Comparison of ENCODE assay signal across 1 cellular context in the genomic region with DNA sequence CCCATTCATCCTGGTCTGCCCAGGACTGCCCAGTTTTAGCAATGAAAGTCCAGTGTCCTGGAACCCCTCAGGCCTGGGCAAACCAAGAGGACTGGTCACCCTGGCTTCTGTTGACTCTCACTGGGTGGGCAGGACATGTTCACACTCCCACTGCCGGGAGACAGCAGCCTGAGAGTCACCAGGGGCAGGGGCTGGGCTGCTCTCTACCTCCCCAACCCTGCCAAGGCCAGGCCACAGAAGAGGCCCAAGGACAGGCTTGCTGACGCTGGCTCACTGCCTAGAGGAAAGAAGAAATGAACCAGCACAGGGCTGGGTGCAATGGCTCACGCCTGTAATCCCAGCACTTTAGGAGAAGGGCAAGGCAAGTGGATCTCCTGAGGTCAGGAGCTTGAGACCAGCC.
TF ChIP-seq lines count a peak whose summit lies in the region.

No MANE protein-coding gene starts in this region.

TF ChIP-seq in HepG2, 621 proteins besides CTCF, POLR2A, EP300 and RAD21 (continued from another document and continues in another):
- TF ChIP-seq, protein P1, sequence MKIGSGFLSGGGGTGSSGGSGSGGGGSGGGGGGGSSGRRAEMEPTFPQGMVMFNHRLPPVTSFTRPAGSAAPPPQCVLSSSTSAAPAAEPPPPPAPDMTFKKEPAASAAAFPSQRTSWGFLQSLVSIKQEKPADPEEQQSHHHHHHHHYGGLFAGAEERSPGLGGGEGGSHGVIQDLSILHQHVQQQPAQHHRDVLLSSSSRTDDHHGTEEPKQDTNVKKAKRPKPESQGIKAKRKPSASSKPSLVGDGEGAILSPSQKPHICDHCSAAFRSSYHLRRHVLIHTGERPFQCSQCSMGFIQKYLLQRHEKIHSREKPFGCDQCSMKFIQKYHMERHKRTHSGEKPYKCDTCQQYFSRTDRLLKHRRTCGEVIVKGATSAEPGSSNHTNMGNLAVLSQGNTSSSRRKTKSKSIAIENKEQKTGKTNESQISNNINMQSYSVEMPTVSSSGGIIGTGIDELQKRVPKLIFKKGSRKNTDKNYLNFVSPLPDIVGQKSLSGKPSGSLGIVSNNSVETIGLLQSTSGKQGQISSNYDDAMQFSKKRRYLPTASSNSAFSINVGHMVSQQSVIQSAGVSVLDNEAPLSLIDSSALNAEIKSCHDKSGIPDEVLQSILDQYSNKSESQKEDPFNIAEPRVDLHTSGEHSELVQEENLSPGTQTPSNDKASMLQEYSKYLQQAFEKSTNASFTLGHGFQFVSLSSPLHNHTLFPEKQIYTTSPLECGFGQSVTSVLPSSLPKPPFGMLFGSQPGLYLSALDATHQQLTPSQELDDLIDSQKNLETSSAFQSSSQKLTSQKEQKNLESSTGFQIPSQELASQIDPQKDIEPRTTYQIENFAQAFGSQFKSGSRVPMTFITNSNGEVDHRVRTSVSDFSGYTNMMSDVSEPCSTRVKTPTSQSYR (CRISPR knock-in tag; IDR thresholded peaks at IDR 0.05; ENCODE audit: borderline replicate concordance) = no peak
- TF ChIP-seq, protein P2, sequence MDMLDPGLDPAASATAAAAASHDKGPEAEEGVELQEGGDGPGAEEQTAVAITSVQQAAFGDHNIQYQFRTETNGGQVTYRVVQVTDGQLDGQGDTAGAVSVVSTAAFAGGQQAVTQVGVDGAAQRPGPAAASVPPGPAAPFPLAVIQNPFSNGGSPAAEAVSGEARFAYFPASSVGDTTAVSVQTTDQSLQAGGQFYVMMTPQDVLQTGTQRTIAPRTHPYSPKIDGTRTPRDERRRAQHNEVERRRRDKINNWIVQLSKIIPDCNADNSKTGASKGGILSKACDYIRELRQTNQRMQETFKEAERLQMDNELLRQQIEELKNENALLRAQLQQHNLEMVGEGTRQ (IDR thresholded peaks at IDR 0.05; ENCODE audit: low read depth, low read length) = no peak
- TF ChIP-seq, protein P2 (CRISPR knock-in tag; IDR thresholded peaks at IDR 0.05; ENCODE audit: borderline replicate concordance) = 0 out of 2 replicates have a peak, but pooled peaks have one; percentile 17
- TF ChIP-seq, protein P3, sequence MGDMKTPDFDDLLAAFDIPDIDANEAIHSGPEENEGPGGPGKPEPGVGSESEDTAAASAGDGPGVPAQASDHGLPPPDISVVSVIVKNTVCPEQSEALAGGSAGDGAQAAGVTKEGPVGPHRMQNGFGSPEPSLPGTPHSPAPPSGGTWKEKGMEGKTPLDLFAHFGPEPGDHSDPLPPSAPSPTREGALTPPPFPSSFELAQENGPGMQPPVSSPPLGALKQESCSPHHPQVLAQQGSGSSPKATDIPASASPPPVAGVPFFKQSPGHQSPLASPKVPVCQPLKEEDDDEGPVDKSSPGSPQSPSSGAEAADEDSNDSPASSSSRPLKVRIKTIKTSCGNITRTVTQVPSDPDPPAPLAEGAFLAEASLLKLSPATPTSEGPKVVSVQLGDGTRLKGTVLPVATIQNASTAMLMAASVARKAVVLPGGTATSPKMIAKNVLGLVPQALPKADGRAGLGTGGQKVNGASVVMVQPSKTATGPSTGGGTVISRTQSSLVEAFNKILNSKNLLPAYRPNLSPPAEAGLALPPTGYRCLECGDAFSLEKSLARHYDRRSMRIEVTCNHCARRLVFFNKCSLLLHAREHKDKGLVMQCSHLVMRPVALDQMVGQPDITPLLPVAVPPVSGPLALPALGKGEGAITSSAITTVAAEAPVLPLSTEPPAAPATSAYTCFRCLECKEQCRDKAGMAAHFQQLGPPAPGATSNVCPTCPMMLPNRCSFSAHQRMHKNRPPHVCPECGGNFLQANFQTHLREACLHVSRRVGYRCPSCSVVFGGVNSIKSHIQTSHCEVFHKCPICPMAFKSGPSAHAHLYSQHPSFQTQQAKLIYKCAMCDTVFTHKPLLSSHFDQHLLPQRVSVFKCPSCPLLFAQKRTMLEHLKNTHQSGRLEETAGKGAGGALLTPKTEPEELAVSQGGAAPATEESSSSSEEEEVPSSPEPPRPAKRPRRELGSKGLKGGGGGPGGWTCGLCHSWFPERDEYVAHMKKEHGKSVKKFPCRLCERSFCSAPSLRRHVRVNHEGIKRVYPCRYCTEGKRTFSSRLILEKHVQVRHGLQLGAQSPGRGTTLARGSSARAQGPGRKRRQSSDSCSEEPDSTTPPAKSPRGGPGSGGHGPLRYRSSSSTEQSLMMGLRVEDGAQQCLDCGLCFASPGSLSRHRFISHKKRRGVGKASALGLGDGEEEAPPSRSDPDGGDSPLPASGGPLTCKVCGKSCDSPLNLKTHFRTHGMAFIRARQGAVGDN (CRISPR knock-in tag; IDR thresholded peaks at IDR 0.05) = peak; percentile 49
- TF ChIP-seq, protein P4, sequence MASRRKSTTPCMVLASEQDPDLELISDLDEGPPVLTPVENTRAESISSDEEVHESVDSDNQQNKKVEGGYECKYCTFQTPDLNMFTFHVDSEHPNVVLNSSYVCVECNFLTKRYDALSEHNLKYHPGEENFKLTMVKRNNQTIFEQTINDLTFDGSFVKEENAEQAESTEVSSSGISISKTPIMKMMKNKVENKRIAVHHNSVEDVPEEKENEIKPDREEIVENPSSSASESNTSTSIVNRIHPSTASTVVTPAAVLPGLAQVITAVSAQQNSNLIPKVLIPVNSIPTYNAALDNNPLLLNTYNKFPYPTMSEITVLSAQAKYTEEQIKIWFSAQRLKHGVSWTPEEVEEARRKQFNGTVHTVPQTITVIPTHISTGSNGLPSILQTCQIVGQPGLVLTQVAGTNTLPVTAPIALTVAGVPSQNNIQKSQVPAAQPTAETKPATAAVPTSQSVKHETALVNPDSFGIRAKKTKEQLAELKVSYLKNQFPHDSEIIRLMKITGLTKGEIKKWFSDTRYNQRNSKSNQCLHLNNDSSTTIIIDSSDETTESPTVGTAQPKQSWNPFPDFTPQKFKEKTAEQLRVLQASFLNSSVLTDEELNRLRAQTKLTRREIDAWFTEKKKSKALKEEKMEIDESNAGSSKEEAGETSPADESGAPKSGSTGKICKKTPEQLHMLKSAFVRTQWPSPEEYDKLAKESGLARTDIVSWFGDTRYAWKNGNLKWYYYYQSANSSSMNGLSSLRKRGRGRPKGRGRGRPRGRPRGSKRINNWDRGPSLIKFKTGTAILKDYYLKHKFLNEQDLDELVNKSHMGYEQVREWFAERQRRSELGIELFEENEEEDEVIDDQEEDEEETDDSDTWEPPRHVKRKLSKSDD (CRISPR knock-in tag; IDR thresholded peaks at IDR 0.05; ENCODE audit: low read depth) = no peak
- TF ChIP-seq, protein P5, sequence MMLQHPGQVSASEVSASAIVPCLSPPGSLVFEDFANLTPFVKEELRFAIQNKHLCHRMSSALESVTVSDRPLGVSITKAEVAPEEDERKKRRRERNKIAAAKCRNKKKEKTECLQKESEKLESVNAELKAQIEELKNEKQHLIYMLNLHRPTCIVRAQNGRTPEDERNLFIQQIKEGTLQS (CRISPR knock-in tag; IDR thresholded peaks at IDR 0.05) = no peak
- no peak for TF ChIP-seq ZNF17 (CRISPR knock-in tag; IDR thresholded peaks at IDR 0.05)
- no peak for TF ChIP-seq ZNF331 (CRISPR knock-in tag; IDR thresholded peaks at IDR 0.05)
- TF ChIP-seq SKI (IDR thresholded peaks at IDR 0.05; ENCODE audit: partially characterized antibody) = no peak
- TF ChIP-seq ZNF160 (CRISPR knock-in tag; IDR thresholded peaks at IDR 0.05) = no peak
- no peak for TF ChIP-seq SP140L (CRISPR knock-in tag; IDR thresholded peaks at IDR 0.05; ENCODE audit: borderline replicate concordance)
- TF ChIP-seq JARID2 (CRISPR knock-in tag; IDR thresholded peaks at IDR 0.05; ENCODE audit: insufficient replicate concordance) = no peak
- TF ChIP-seq ZNF670 (CRISPR knock-in tag; IDR thresholded peaks at IDR 0.05; ENCODE audit: borderline replicate concordance) = no peak
- no peak for TF ChIP-seq SIN3B (IDR thresholded peaks at IDR 0.05; ENCODE audit: low read length)
- TF ChIP-seq TEAD3 (CRISPR knock-in tag; optimal IDR thresholded peaks at IDR 0.05; ENCODE audit: borderline replicate concordance) = no peak
- TF ChIP-seq ZSCAN29 (CRISPR knock-in tag; conservative IDR thresholded peaks at IDR 0.05) = no peak
- TF ChIP-seq, protein P6, sequence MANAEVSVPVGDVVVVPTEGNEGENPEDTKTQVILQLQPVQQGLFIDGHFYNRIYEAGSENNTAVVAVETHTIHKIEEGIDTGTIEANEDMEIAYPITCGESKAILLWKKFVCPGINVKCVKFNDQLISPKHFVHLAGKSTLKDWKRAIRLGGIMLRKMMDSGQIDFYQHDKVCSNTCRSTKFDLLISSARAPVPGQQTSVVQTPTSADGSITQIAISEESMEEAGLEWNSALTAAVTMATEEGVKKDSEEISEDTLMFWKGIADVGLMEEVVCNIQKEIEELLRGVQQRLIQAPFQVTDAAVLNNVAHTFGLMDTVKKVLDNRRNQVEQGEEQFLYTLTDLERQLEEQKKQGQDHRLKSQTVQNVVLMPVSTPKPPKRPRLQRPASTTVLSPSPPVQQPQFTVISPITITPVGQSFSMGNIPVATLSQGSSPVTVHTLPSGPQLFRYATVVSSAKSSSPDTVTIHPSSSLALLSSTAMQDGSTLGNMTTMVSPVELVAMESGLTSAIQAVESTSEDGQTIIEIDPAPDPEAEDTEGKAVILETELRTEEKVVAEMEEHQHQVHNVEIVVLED (CRISPR knock-in tag; IDR thresholded peaks at IDR 0.05; ENCODE audit: borderline replicate concordance) = no peak
- no peak for TF ChIP-seq KDM4B (CRISPR knock-in tag; IDR thresholded peaks at IDR 0.05)
- TF ChIP-seq, protein P7, sequence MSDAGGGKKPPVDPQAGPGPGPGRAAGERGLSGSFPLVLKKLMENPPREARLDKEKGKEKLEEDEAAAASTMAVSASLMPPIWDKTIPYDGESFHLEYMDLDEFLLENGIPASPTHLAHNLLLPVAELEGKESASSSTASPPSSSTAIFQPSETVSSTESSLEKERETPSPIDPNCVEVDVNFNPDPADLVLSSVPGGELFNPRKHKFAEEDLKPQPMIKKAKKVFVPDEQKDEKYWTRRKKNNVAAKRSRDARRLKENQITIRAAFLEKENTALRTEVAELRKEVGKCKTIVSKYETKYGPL (CRISPR knock-in tag; IDR thresholded peaks at IDR 0.05) = no peak
- TF ChIP-seq SRSF1 (optimal IDR thresholded peaks at IDR 0.05; ENCODE audit: low read depth, low read length) = peak; percentile 36
- TF ChIP-seq, protein P8, sequence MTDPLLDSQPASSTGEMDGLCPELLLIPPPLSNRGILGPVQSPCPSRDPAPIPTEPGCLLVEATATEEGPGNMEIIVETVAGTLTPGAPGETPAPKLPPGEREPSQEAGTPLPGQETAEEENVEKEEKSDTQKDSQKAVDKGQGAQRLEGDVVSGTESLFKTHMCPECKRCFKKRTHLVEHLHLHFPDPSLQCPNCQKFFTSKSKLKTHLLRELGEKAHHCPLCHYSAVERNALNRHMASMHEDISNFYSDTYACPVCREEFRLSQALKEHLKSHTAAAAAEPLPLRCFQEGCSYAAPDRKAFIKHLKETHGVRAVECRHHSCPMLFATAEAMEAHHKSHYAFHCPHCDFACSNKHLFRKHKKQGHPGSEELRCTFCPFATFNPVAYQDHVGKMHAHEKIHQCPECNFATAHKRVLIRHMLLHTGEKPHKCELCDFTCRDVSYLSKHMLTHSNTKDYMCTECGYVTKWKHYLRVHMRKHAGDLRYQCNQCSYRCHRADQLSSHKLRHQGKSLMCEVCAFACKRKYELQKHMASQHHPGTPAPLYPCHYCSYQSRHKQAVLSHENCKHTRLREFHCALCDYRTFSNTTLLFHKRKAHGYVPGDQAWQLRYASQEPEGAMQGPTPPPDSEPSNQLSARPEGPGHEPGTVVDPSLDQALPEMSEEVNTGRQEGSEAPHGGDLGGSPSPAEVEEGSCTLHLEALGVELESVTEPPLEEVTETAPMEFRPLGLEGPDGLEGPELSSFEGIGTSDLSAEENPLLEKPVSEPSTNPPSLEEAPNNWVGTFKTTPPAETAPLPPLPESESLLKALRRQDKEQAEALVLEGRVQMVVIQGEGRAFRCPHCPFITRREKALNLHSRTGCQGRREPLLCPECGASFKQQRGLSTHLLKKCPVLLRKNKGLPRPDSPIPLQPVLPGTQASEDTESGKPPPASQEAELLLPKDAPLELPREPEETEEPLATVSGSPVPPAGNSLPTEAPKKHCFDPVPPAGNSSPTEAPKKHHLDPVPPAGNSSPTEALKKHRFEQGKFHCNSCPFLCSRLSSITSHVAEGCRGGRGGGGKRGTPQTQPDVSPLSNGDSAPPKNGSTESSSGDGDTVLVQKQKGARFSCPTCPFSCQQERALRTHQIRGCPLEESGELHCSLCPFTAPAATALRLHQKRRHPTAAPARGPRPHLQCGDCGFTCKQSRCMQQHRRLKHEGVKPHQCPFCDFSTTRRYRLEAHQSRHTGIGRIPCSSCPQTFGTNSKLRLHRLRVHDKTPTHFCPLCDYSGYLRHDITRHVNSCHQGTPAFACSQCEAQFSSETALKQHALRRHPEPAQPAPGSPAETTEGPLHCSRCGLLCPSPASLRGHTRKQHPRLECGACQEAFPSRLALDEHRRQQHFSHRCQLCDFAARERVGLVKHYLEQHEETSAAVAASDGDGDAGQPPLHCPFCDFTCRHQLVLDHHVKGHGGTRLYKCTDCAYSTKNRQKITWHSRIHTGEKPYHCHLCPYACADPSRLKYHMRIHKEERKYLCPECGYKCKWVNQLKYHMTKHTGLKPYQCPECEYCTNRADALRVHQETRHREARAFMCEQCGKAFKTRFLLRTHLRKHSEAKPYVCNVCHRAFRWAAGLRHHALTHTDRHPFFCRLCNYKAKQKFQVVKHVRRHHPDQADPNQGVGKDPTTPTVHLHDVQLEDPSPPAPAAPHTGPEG (CRISPR knock-in tag; IDR thresholded peaks at IDR 0.05) = no peak
- TF ChIP-seq JUN (CRISPR knock-in tag; IDR thresholded peaks at IDR 0.05) = no peak
- TF ChIP-seq GABPA (IDR thresholded peaks at IDR 0.05; ENCODE audit: low read depth, low read length) = no peak
- no peak for TF ChIP-seq GABPA (CRISPR knock-in tag; IDR thresholded peaks at IDR 0.05; ENCODE audit: low read depth)
- TF ChIP-seq, protein P9, sequence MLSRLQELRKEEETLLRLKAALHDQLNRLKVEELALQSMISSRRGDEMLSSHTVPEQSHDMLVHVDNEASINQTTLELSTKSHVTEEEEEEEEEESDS (CRISPR knock-in tag; IDR thresholded peaks at IDR 0.05; ENCODE audit: borderline replicate concordance) = no peak
- TF ChIP-seq, protein P10, sequence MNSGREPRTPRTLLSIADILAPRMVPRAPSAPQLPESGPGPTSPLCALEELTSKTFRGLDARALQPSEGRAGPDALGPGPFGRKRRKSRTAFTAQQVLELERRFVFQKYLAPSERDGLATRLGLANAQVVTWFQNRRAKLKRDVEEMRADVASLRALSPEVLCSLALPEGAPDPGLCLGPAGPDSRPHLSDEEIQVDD (CRISPR knock-in tag; IDR thresholded peaks at IDR 0.05; ENCODE audit: borderline replicate concordance) = no peak
- TF ChIP-seq, protein P11, sequence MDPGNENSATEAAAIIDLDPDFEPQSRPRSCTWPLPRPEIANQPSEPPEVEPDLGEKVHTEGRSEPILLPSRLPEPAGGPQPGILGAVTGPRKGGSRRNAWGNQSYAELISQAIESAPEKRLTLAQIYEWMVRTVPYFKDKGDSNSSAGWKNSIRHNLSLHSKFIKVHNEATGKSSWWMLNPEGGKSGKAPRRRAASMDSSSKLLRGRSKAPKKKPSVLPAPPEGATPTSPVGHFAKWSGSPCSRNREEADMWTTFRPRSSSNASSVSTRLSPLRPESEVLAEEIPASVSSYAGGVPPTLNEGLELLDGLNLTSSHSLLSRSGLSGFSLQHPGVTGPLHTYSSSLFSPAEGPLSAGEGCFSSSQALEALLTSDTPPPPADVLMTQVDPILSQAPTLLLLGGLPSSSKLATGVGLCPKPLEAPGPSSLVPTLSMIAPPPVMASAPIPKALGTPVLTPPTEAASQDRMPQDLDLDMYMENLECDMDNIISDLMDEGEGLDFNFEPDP (CRISPR knock-in tag; conservative IDR thresholded peaks at IDR 0.05) = 0 out of 2 replicates have a peak, but pooled peaks have one; percentile 53
